24 cellular contexts compared by ENCODE assay signal in genomic region chr2:226767056-226767813, GRCh38. TPM values are rescaled to one million over a fixed set of nuclear protein-coding genes. Genes with fewer than 3 reads are reported as not detected.
DNase-seq lines count a peak whose midpoint lies in the region; ATAC-seq, FAIRE-seq and TF ChIP-seq lines count a peak whose summit lies in the region.
"Had no signal": no experiment of that assay in that cellular context is flagged by ENCODE, and none has a peak within 500 bp of the region (broad histone marks: within the 10 kb centered on the region; RNA-seq: fewer than 3 reads in every experiment).

No MANE protein-coding gene starts in this region.

- peaks cover 12% of the 10 kb centered on the region for H3K9me1 ChIP-seq in IMR-90 (ENCODE audit: insufficient read depth, low read length)

- H2BK20ac ChIP-seq in IMR-90 (ENCODE audit: low read depth, low read length) = no peak overlapping the region

- H3K27ac Mint-ChIP-seq in astrocyte (ENCODE audit: unreplicated experiment) = no peak overlapping the region
- H3K27ac Mint-ChIP-seq: activated naive CD8-positive, alpha-beta T cell treated with anti-CD3 and anti-CD28 coated beads, Interleukin-2, amount 50 U/mL, for 24 hours; T-helper 17 cell had no signal

- H3K9me3 ChIP-seq in IMR-90 (ENCODE audit: control insufficient read depth, insufficient read depth, low read length) = no peaks in the 10 kb centered on the region
- H3K9me3 ChIP-seq in astrocyte (ENCODE audit: insufficient read depth, low read depth, low read length) = no peaks in the 10 kb centered on the region
- H3K9me3 ChIP-seq in right cardiac atrium (ENCODE audit: control insufficient read depth, low read length) = no peaks in the 10 kb centered on the region
- no peaks in the 10 kb centered on the region for H3K9me3 ChIP-seq in skeletal muscle tissue (ENCODE audit: control insufficient read depth in 3 of 3, low read length in 3 of 3)
- H3K9me3 ChIP-seq in thyroid gland = no peaks in the 10 kb centered on the region
- no peaks in the 10 kb centered on the region for H3K9me3 ChIP-seq in kidney (ENCODE audit: control insufficient read depth in 1 of 2, low read length in 2 of 2)
- H3K9me3 ChIP-seq: gastroesophageal sphincter, MG63, SJSA1 had no signal

- H2BK15ac ChIP-seq in IMR-90 (ENCODE audit: low read depth, low read length) = no peak overlapping the region

- H3K23ac ChIP-seq in IMR-90 (ENCODE audit: low read depth, low read length) = no peak overlapping the region

- 0 out of 2 replicates have a peak overlapping the region, but pooled peaks have one; percentile 18 for H2AK5ac ChIP-seq in IMR-90 (ENCODE audit: low read depth, low read length)

- BruUV-seq in IMR-90 (replicated peaks; lab: Mats Ljungman, UMichigan) = no TSS peak

- H3K27me3 ChIP-seq in IMR-90 (ENCODE audit: control insufficient read depth, insufficient read depth, low read length) (no peaks in the 10 kb centered on the region), astrocyte (ENCODE audit: insufficient read depth, low read length) (no peaks in the 10 kb centered on the region), right cardiac atrium (ENCODE audit: control insufficient read depth, insufficient read depth) (no peaks in the 10 kb centered on the region), skeletal muscle tissue (ENCODE audit: control insufficient read depth in 3 of 3, insufficient read depth in 3 of 3, low read length in 3 of 3) (no peaks in the 10 kb centered on the region), thyroid gland (no peaks in the 10 kb centered on the region)
- H3K27me3 ChIP-seq: dorsolateral prefrontal cortex, gastroesophageal sphincter, MG63, SJSA1 had no signal

- H4K91ac ChIP-seq in IMR-90 (ENCODE audit: insufficient read depth, low read depth, low read length) = peak overlapping the region; percentile 27; the same call in 1 of the 2 replicates

- DNase-seq in IMR-90 (no peak), astrocyte (ENCODE audit: low read depth) (peak; percentile 33), right cardiac atrium (no peak), posterior cingulate gyrus (no peak), thyroid gland (no peak), sciatic nerve (ENCODE audit: low spot score) (no peak), kidney (no peak)
- DNase-seq: activated effector memory CD4-positive, alpha-beta T cell treated with Interleukin-2 at 50 U/mL for 16 hours; activated naive CD8-positive, alpha-beta T cell treated with anti-CD3 and anti-CD28 coated beads, Interleukin-2, amount 50 U/mL, for 24 hours; dorsolateral prefrontal cortex; erythroblast; MG63; NCI-H2171; NCI-H774; PC-3; stimulated activated CD8-positive, alpha-beta memory T cell treated with anti-CD3 and anti-CD28 coated beads, Interleukin-4, amount 100 ng/mL, for 48 hours; substantia nigra; T-helper 17 cell; WERI-Rb-1 had no signal

- intact Hi-C loops in IMR-90 (cut with micrococcal nuclease) (no loop called here), right cardiac atrium (cut with DNase I) (no loop called here), posterior cingulate gyrus (cut with DNase I) (no loop called here), thyroid gland (cut with DNase I) (no loop called here), sciatic nerve (cut with DNase I) (no loop called here), kidney (cut with DNase I) (no loop called here)

- H3K14ac ChIP-seq in IMR-90 (replicated peaks; ENCODE audit: low read depth, low read length) = no peak overlapping the region

- no peak overlapping the region for H3K4me3 Mint-ChIP-seq in astrocyte (ENCODE audit: unreplicated experiment)
- H3K4me3 Mint-ChIP-seq: activated naive CD8-positive, alpha-beta T cell treated with anti-CD3 and anti-CD28 coated beads, Interleukin-2, amount 50 U/mL, for 24 hours; neural crest cell; T-helper 17 cell had no signal

- H3K36me3 ChIP-seq in IMR-90 (ENCODE audit: control insufficient read depth, insufficient read depth, low read length) (peaks cover 32% of the 10 kb centered on the region), astrocyte (ENCODE audit: insufficient read depth, low read length) (peaks cover 16% of the 10 kb centered on the region), skeletal muscle tissue (ENCODE audit: control insufficient read depth in 3 of 3, insufficient read depth in 3 of 3, low read length in 3 of 3) (no peaks in the 10 kb centered on the region), thyroid gland (no peaks in the 10 kb centered on the region), kidney (ENCODE audit: control insufficient read depth in 1 of 2, insufficient read depth in 2 of 2, low read length in 2 of 2) (no peaks in the 10 kb centered on the region)
- H3K36me3 ChIP-seq: gastroesophageal sphincter, WERI-Rb-1 had no signal

- no peak overlapping the region for H2BK120ac ChIP-seq in IMR-90 (ENCODE audit: low read depth, low read length)

- in situ Hi-C loops in IMR-90 (cut with MboI; ENCODE audit: low sequenced_read_pairs) = no loop called here

- no peak for TF ChIP-seq RAD21 in IMR-90 (IDR thresholded peaks at IDR 0.05; ENCODE audit: low read length)

- no peak overlapping the region for H2AK9ac ChIP-seq in IMR-90 (replicated peaks; ENCODE audit: low read depth, low read length, poor library complexity)

- no peak overlapping the region for H4K5ac ChIP-seq in IMR-90 (ENCODE audit: low read depth, low read length)

- H4K8ac ChIP-seq in IMR-90 (ENCODE audit: low read depth in 2 of 2, low read length in 2 of 2) = no peak overlapping the region

- ATAC-seq in IMR-90 (ENCODE audit: low read depth) (no peak), right cardiac atrium (peak; percentile 83 to 87), sciatic nerve (no peak)
- ATAC-seq: activated naive CD8-positive, alpha-beta T cell treated with anti-CD3 and anti-CD28 coated beads, Interleukin-2, amount 50 U/mL, for 24 hours; gastroesophageal sphincter; PC-3; T-helper 17 cell had no signal

- peak overlapping the region; percentile 23 for H2BK5ac ChIP-seq in IMR-90 (ENCODE audit: low read depth, low read length, poor library complexity, severe bottlenecking)

- peaks cover 27% of the 10 kb centered on the region for H3K4me1 Mint-ChIP-seq in astrocyte (ENCODE audit: low read depth, unreplicated experiment)

- 0 out of 2 replicates have a peak overlapping the region, but pooled peaks have one; percentile 14 for H3K27ac ChIP-seq in IMR-90 (ENCODE audit: insufficient read depth, low read length)
- no peak overlapping the region for H3K27ac ChIP-seq in astrocyte (ENCODE audit: low read depth, low read length)
- peak overlapping the region; percentile 89 for H3K27ac ChIP-seq in right cardiac atrium (ENCODE audit: low read length)
- H3K27ac ChIP-seq in skeletal muscle tissue (ENCODE audit: low read depth, low read length) = peak overlapping the region; percentile 46
- no peak overlapping the region for H3K27ac ChIP-seq in thyroid gland
- H3K27ac ChIP-seq in kidney (ENCODE audit: low read depth in 2 of 2, low read length in 2 of 2) = no peak overlapping the region
- H3K27ac ChIP-seq: dorsolateral prefrontal cortex, gastroesophageal sphincter, SJSA1, WERI-Rb-1 had no signal

- peaks cover 18% of the 10 kb centered on the region for H3K4me1 ChIP-seq in IMR-90 (ENCODE audit: control insufficient read depth, insufficient read depth, low read length)
- H3K4me1 ChIP-seq in astrocyte (ENCODE audit: insufficient read depth, low read length) = peaks cover 11% of the 10 kb centered on the region
- H3K4me1 ChIP-seq in right cardiac atrium (ENCODE audit: control insufficient read depth, insufficient read depth, low read length) = peaks cover 6% of the 10 kb centered on the region
- peaks cover 27 to 46% (median 43%) of the 10 kb centered on the region in 3 donors for H3K4me1 ChIP-seq in skeletal muscle tissue (ENCODE audit: control insufficient read depth in 3 of 3, insufficient read depth in 3 of 3, low read length in 3 of 3)
- peaks cover 31 to 37% of the 10 kb centered on the region in 2 donors for H3K4me1 ChIP-seq in thyroid gland
- peaks cover 0 to 3% of the 10 kb centered on the region in 2 donors for H3K4me1 ChIP-seq in kidney (ENCODE audit: control insufficient read depth in 1 of 2, insufficient read depth in 1 of 2, low read depth in 1 of 2, low read length in 2 of 2)

- dilution Hi-C loops in IMR-90 (cut with HindIII; ENCODE audit: low sequenced_read_pairs, unreplicated experiment) = no loop called here

- H3K4me3 ChIP-seq in IMR-90 (ENCODE audit: insufficient read depth, low read depth, low read length) (no peak overlapping the region), astrocyte (ENCODE audit: insufficient read depth, low read depth, low read length) (no peak overlapping the region), right cardiac atrium (ENCODE audit: low read length) (no peak overlapping the region), skeletal muscle tissue (ENCODE audit: low read length in 3 of 3) (no peak overlapping the region), thyroid gland (replicated peaks in 1 of 3) (no peak overlapping the region), kidney (ENCODE audit: low read length in 2 of 2) (no peak overlapping the region)
- H3K4me3 ChIP-seq: dorsolateral prefrontal cortex, gastroesophageal sphincter, MG63, SJSA1 had no signal

- H3K4me2 ChIP-seq in IMR-90 (ENCODE audit: low read depth, low read length) (no peak overlapping the region), astrocyte (ENCODE audit: low read length) (no peak overlapping the region)

- H4K20me1 ChIP-seq in IMR-90 (ENCODE audit: insufficient read depth, low read length) (peaks cover 75% of the 10 kb centered on the region), astrocyte (ENCODE audit: insufficient read depth, low read length) (peaks cover 33% of the 10 kb centered on the region)

- H3K79me2 ChIP-seq in astrocyte (ENCODE audit: insufficient read depth, low read length) = peaks cover 98% of the 10 kb centered on the region

- no peak for TF ChIP-seq POLR2A in IMR-90 (IDR thresholded peaks at IDR 0.05; ENCODE audit: low read depth, low read length)
- TF ChIP-seq POLR2A in thyroid gland (IDR thresholded peaks at IDR 0.05) = no peak

- H3K18ac ChIP-seq in IMR-90 (ENCODE audit: low read depth, low read length) = no peak overlapping the region

- CTCF ChIA-PET in IMR-90 (lab: Yijun Ruan, JAX) = interaction anchor here (0.6 kb wide), 1 partner anchor 184 kb away, joined by 3 read pairs; no protein-coding TSS in a partner anchor

- no peak for TF ChIP-seq CTCF in IMR-90 (conservative IDR thresholded peaks at IDR 0.05; ENCODE audit: low read depth, low read length)
- TF ChIP-seq CTCF in astrocyte (IDR thresholded peaks at IDR 0.05; ENCODE audit: insufficient read depth, low read depth, low read length) = no peak
- TF ChIP-seq CTCF in thyroid gland (IDR thresholded peaks at IDR 0.05) = no peak
- TF ChIP-seq CTCF in kidney (IDR thresholded peaks at IDR 0.05; ENCODE audit: borderline replicate concordance, extremely low read depth, insufficient read depth) = no peak

- WGBS in IMR-90 (ENCODE audit: extremely low coverage in 2 of 2, insufficient read length in 1 of 2), 2 experiments = 100% methylated on average over 1 of the region's 5 CpGs; no CpG with 5 or more reads in 1 of the 2 experiments
- 58% methylated on average over 5 of the region's 5 CpGs for WGBS in right cardiac atrium
- 89 to 93% methylated on average over 5 of the region's 5 CpGs for WGBS in thyroid gland, 2 donors

- H3K56ac ChIP-seq in IMR-90 (ENCODE audit: extremely low read depth, insufficient read depth, low read length) = no peak overlapping the region

- no peak overlapping the region for H3K4ac ChIP-seq in IMR-90 (ENCODE audit: low read depth, low read length)

- POLR2A ChIA-PET in IMR-90 (lab: Charles Lee; ENCODE audit: unreplicated experiment) = no interaction called here

- H2AFZ ChIP-seq in IMR-90 (replicated peaks; ENCODE audit: low read length, poor library complexity) (no peak overlapping the region), astrocyte (ENCODE audit: low read depth, low read length) (no peak overlapping the region)

- FAIRE-seq in astrocyte (lab: Jason Lieb, UNC) (no peak), kidney (lab: Jason Lieb, UNC) (no peak)
- FAIRE-seq: GM18507 had no signal

- H3K9me3 Mint-ChIP-seq in astrocyte (ENCODE audit: unreplicated experiment) = peaks cover 13% of the 10 kb centered on the region

- no peaks in the 10 kb centered on the region for H3K27me3 Mint-ChIP-seq in astrocyte (ENCODE audit: low read depth, unreplicated experiment)
- H3K27me3 Mint-ChIP-seq: activated naive CD8-positive, alpha-beta T cell treated with anti-CD3 and anti-CD28 coated beads, Interleukin-2, amount 50 U/mL, for 24 hours; T-helper 17 cell had no signal

- H3K36me3 Mint-ChIP-seq in astrocyte (ENCODE audit: low read depth, unreplicated experiment) = peaks cover 27% of the 10 kb centered on the region

- H3K9ac ChIP-seq in IMR-90 (ENCODE audit: low read depth, low read length) = no peak overlapping the region
- no peak overlapping the region for H3K9ac ChIP-seq in astrocyte (ENCODE audit: low read length)
- H3K9ac ChIP-seq in skeletal muscle tissue (ENCODE audit: low read depth in 1 of 3, low read length in 3 of 3) = no peak overlapping the region
- H3K9ac ChIP-seq in kidney (ENCODE audit: low read length in 2 of 2) = no peak overlapping the region

- peaks cover 18 to 69% of the 10 kb centered on the region in 2 experiments; a peak in 3 of 4 replicates for H3K79me1 ChIP-seq in IMR-90 (ENCODE audit: low read depth in 1 of 2, low read length in 2 of 2)

RNA-seq across cellular contexts. Expression of gene IRS1, which starts 32.4 kb away (rescaled TPM):
- total RNA-seq in IMR-90 (2012; rRNA removed) (21.1 and 29.4 TPM in 2 replicates), astrocyte (34.2 and 45.0 TPM in 2 replicates), right cardiac atrium (10 to 100 TPM; 14.2 to 16.0 (median 15.0) TPM), skeletal muscle tissue (13.0 TPM), thyroid gland (100 to 1,000 TPM in 2 of 4 donors, 10 to 100 TPM in 2; 61.9 to 166 (median 98.7) TPM), sciatic nerve (33.8 TPM), kidney (13.4 TPM)
- polyA plus RNA-seq in IMR-90 (2012; rRNA removed) (37.1 and 44.5 TPM in 2 replicates), right cardiac atrium (6.2 TPM), kidney (ENCODE audit: insufficient read depth, low read depth, low replicate concordance) (4.5 TPM)
- polyA plus RNA-seq in IMR-90 (2012; cell fraction: cytosol; rRNA removed) = 15.4 and 40.6 TPM in 2 replicates
- polyA plus RNA-seq in IMR-90 (2012; cell fraction: nucleus; rRNA removed; ENCODE audit: low replicate concordance) = 20.3 and 39.6 TPM in 2 replicates

Comparison
In these comparisons a context has a peak if more than half of its experiments do, and no peak if none do; other contexts are left out.
1. ATAC-seq: peak in right cardiac atrium (2 of 2); none in IMR-90 (single experiment) and sciatic nerve (single experiment).
2. H3K27ac ChIP-seq: peak in IMR-90 (single experiment), right cardiac atrium (single experiment) and skeletal muscle tissue (single experiment); none in astrocyte (single experiment), thyroid gland (0 of 3) and kidney (0 of 2).